15 cellular contexts compared by ENCODE assay signal in genomic region chr20:50213531-50214106, GRCh38.
"Had no signal": no experiment of that assay in that cellular context is flagged by ENCODE, and none has a peak within 500 bp of the region (broad histone marks: within the 10 kb centered on the region; RNA-seq: fewer than 3 reads in every experiment).

No MANE protein-coding gene starts in this region.

- ATAC-seq: activated CD8-positive, alpha-beta memory T cell treated with anti-CD3 and anti-CD28 coated beads, Interleukin-2, amount 10 ng/mL, durations not matched to agents 7 days and 5 days; left colon; naive thymus-derived CD4-positive, alpha-beta T cell; right cardiac atrium; stimulated activated naive B cell treated with anti-CD40 and anti-IgM and Interleukin-4, amounts not matched to agents 10 μg/mL and 1 μg/mL and 100 μg/mL, for 72 hours had no signal

- H3K27me3 ChIP-seq: neutrophil had no signal

- H3K36me3 ChIP-seq: neutrophil, spleen had no signal

- H3K4me3 ChIP-seq: spleen had no signal

- H3K27ac Mint-ChIP-seq: activated CD8-positive, alpha-beta memory T cell treated with anti-CD3 and anti-CD28 coated beads, Interleukin-2, amount 10 ng/mL, durations not matched to agents 7 days and 5 days; activated naive CD8-positive, alpha-beta T cell treated with anti-CD3 and anti-CD28 coated beads, Interleukin-2, amount 10 ng/mL, durations not matched to agents 7 days and 5 days; activated T-cell treated with anti-CD3 and anti-CD28 coated beads, Interleukin-2, amount 50 U/mL, for 24 hours; naive thymus-derived CD4-positive, alpha-beta T cell; stimulated activated naive B cell treated with anti-CD40 and anti-IgM and Interleukin-4, amounts not matched to agents 10 μg/mL and 1 μg/mL and 100 μg/mL, for 72 hours had no signal

- DNase-seq: activated CD4-positive, alpha-beta T cell treated with anti-CD3 and anti-CD28 coated beads, Interleukin-2, amount 50 U/mL, for 4 hours; activated CD8-positive, alpha-beta memory T cell treated with anti-CD3 and anti-CD28 coated beads, Interleukin-2, amount 10 ng/mL, durations not matched to agents 7 days and 5 days; activated effector memory CD4-positive, alpha-beta T cell treated with anti-CD3 and anti-CD28 coated beads, Interleukin-2, amount 50 U/mL, for 16 hours; activated naive CD8-positive, alpha-beta T cell treated with anti-CD3 and anti-CD28 coated beads, Interleukin-2, amount 10 ng/mL, durations not matched to agents 7 days and 5 days; activated T-cell treated with anti-CD3 and anti-CD28 coated beads, Interleukin-2, amount 50 U/mL, for 24 hours; hypothalamus; left colon; naive thymus-derived CD4-positive, alpha-beta T cell; right cardiac atrium; stimulated activated CD4-positive, alpha-beta T cell treated with anti-CD3 and anti-CD28 coated beads, Interleukin-2, amount 100 ng/mL, for 24 hours; stimulated activated naive B cell treated with anti-CD40 and anti-IgM and Interleukin-4, amounts not matched to agents 10 μg/mL and 1 μg/mL and 100 μg/mL, for 72 hours; T-helper 2 cell; trophoblast cell had no signal

- H3K36me3 Mint-ChIP-seq: activated CD8-positive, alpha-beta memory T cell treated with anti-CD3 and anti-CD28 coated beads, Interleukin-2, amount 10 ng/mL, durations not matched to agents 7 days and 5 days; activated naive CD8-positive, alpha-beta T cell treated with anti-CD3 and anti-CD28 coated beads, Interleukin-2, amount 10 ng/mL, durations not matched to agents 7 days and 5 days; naive thymus-derived CD4-positive, alpha-beta T cell; stimulated activated naive B cell treated with anti-CD40 and anti-IgM and Interleukin-4, amounts not matched to agents 10 μg/mL and 1 μg/mL and 100 μg/mL, for 72 hours had no signal

- H3K9me3 Mint-ChIP-seq: activated naive CD8-positive, alpha-beta T cell treated with anti-CD3 and anti-CD28 coated beads, Interleukin-2, amount 10 ng/mL, durations not matched to agents 7 days and 5 days; activated T-cell treated with anti-CD3 and anti-CD28 coated beads, Interleukin-2, amount 50 U/mL, for 24 hours; naive thymus-derived CD4-positive, alpha-beta T cell; stimulated activated naive B cell treated with anti-CD40 and anti-IgM and Interleukin-4, amounts not matched to agents 10 μg/mL and 1 μg/mL and 100 μg/mL, for 72 hours had no signal

- H3K27ac ChIP-seq: spleen had no signal

- H3K9me3 ChIP-seq: neutrophil, spleen had no signal

- H3K4me3 Mint-ChIP-seq: activated CD8-positive, alpha-beta memory T cell treated with anti-CD3 and anti-CD28 coated beads, Interleukin-2, amount 10 ng/mL, durations not matched to agents 7 days and 5 days; activated naive CD8-positive, alpha-beta T cell treated with anti-CD3 and anti-CD28 coated beads, Interleukin-2, amount 10 ng/mL, durations not matched to agents 7 days and 5 days; activated T-cell treated with anti-CD3 and anti-CD28 coated beads, Interleukin-2, amount 50 U/mL, for 24 hours; naive thymus-derived CD4-positive, alpha-beta T cell; stimulated activated naive B cell treated with anti-CD40 and anti-IgM and Interleukin-4, amounts not matched to agents 10 μg/mL and 1 μg/mL and 100 μg/mL, for 72 hours had no signal
